ENCODE assay signal across 9 cellular contexts in the genomic region with DNA sequence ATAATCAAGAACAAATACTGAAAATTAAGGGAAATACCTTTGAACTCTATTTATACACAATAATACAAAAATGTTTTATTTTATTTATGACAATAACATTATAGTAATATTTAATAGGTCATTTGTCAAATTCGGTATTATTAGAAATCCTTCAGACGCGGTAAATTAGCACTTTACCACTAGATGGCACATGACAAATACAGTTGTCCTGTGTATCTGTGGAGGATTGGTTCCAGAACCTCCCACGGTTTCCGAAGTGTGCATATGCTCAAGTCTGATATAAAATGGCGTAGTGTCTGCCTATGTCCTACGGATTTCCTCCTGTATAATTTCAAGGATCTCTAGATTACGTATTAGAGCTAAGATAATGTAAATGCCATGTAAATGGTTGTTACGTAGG. TPM values are rescaled to one million over a fixed set of nuclear protein-coding genes. Genes with fewer than 3 reads are reported as not detected.
DNase-seq lines count a peak whose midpoint lies in the region; ATAC-seq, FAIRE-seq and TF ChIP-seq lines count a peak whose summit lies in the region.
"Had no signal": no experiment of that assay in that cellular context is flagged by ENCODE, and none has a peak within 500 bp of the region (broad histone marks: within the 10 kb centered on the region; RNA-seq: fewer than 3 reads in every experiment).

No MANE protein-coding gene starts in this region.

- no peak overlapping the region for H3K27ac Mint-ChIP-seq in H9

- no peaks in the 10 kb centered on the region for H3K27me3 ChIP-seq in H9 (ENCODE audit: insufficient read depth, low read length)
- no peaks in the 10 kb centered on the region for H3K27me3 ChIP-seq in HepG2 (ENCODE audit: control insufficient read depth in 1 of 2, insufficient read depth in 2 of 2, low read length in 2 of 2)

- H2BK15ac ChIP-seq in H9 (ENCODE audit: low read depth, low read length), result no peak overlapping the region

- no peak overlapping the region for H4K5ac ChIP-seq in H9 (ENCODE audit: insufficient read length, low read depth, low read length)

- POLR2A ChIA-PET in HepG2 (lab: Yijun Ruan, JAX), result no interaction called here

- H3K36me3 ChIP-seq in HepG2 (replicated peaks in 1 of 2; ENCODE audit: control insufficient read depth in 1 of 2, insufficient read depth in 2 of 2, low read length in 2 of 2), result no peaks in the 10 kb centered on the region

- no peak overlapping the region for H2BK12ac ChIP-seq in H9 (ENCODE audit: insufficient read length, low read depth, low read length)

- no peaks in the 10 kb centered on the region for H3K4me1 Mint-ChIP-seq in H9

- H3K4me1 ChIP-seq in H9 (ENCODE audit: insufficient read depth, low read length), result no peaks in the 10 kb centered on the region
- H3K4me1 ChIP-seq in HepG2 (ENCODE audit: insufficient read depth, low read length), result no peaks in the 10 kb centered on the region

- H3K79me1 ChIP-seq in H9 (ENCODE audit: insufficient read depth, low read depth, low read length, poor library complexity, severe bottlenecking), result no peaks in the 10 kb centered on the region

- TF ChIP-seq RAD21 in HepG2 (CRISPR knock-in tag; IDR thresholded peaks at IDR 0.05), result no peak

- no peaks in the 10 kb centered on the region for H3K23me2 ChIP-seq in H9 (ENCODE audit: insufficient read length, low read depth, low read length, poor library complexity, severe bottlenecking)

- FAIRE-seq in HepG2 (lab: Jason Lieb, UNC), result no peak

- H3K9me3 Mint-ChIP-seq in H9, result peaks cover 0 to 20% of the 10 kb centered on the region in 2 experiments; a peak in 2 of 5 replicates

- BruUV-seq in HepG2 (replicated peaks; lab: Mats Ljungman, UMichigan), result no TSS peak

- CTCF ChIA-PET in HepG2 (lab: Yijun Ruan, JAX; ENCODE audit: low intra/inter-chr PET ratio, low total read pairs), result interaction anchor here (0.7 to 1.7 kb wide), 2 partner anchors 32 to 37 kb away, joined by 3 to 6 read pairs; no protein-coding TSS in a partner anchor

- ATAC-seq in HepG2 (peak; percentile 24; the same call in 1 of the 3 replicates), GM19328 (IDR thresholded peaks at IDR 0.05; ENCODE audit: unreplicated experiment) (no peak)
- ATAC-seq: HCT116 had no signal

- no peak overlapping the region for H2BK120ac ChIP-seq in H9 (ENCODE audit: low read depth, low read length, poor library complexity, severe bottlenecking)

- no peak overlapping the region for H2AK5ac ChIP-seq in H9 (ENCODE audit: insufficient read length, low read length)

- no peak overlapping the region for H4K91ac ChIP-seq in H9 (ENCODE audit: insufficient read length, low read depth, low read length)

- H4K20me1 ChIP-seq in H9 (ENCODE audit: control insufficient read depth, insufficient read depth, insufficient read length) (no peaks in the 10 kb centered on the region), HepG2 (ENCODE audit: insufficient read depth, low read length) (no peaks in the 10 kb centered on the region)

- in situ Hi-C loops in HepG2 (cut with HindIII; ENCODE audit: extremely low pct_ligation_motif_present, low pct_unique_long_range_greater_than_20kb), result no loop called here

- H2BK5ac ChIP-seq in H9 (ENCODE audit: insufficient read length, low read length), result no peak overlapping the region

- TF ChIP-seq POLR2A in HepG2 (IDR thresholded peaks at IDR 0.05; ENCODE audit: insufficient read depth in 1 of 2, low read depth in 2 of 2, low read length in 2 of 2), result no peak

- DNase-seq in DMS53 (lab: John Stamatoyannopoulos, UW), result peak; percentile 74
- no peak for DNase-seq in H9
- peak; percentile 23 for DNase-seq in SW480 (ENCODE audit: low spot score)
- DNase-seq in HepG2 (ENCODE audit: low spot score), result no peak
- no peak for DNase-seq in 8988T
- DNase-seq in NOMO-1 treated with DMSO at 0.1 percent for 48 hours (lab: John Stamatoyannopoulos, UW; ENCODE audit: unreplicated experiment), result no peak
- DNase-seq in NCI-H1092 treated with DMSO at 0.1 percent for 48 hours (lab: John Stamatoyannopoulos, UW), result no peak

- no peak overlapping the region for H3K18ac ChIP-seq in H9 (ENCODE audit: insufficient read length, low read depth, low read length)

- H3K9me3 ChIP-seq in H9 (ENCODE audit: control insufficient read depth, low read depth, low read length) (no peaks in the 10 kb centered on the region), HepG2 (ENCODE audit: low read length) (no peaks in the 10 kb centered on the region)

- H3K27ac ChIP-seq in H9 (ENCODE audit: insufficient read length, low read depth, low read length) (no peak overlapping the region), HepG2 (ENCODE audit: extremely low read length, insufficient read depth, low read length) (no peak overlapping the region)

- no peak overlapping the region for H3K4ac ChIP-seq in H9 (ENCODE audit: low read depth, low read length)

- H3K9ac ChIP-seq in H9 (ENCODE audit: extremely low read depth, insufficient read length, low read length) (no peak overlapping the region), HepG2 (ENCODE audit: insufficient read depth, low read depth, low read length) (no peak overlapping the region)

- no peak overlapping the region for H3K56ac ChIP-seq in H9 (ENCODE audit: insufficient read length, low read depth, low read length)

- no peak overlapping the region for H4K8ac ChIP-seq in H9 (replicated peaks; ENCODE audit: insufficient read length, low read depth, low read length)

- no peak overlapping the region for H3K4me2 ChIP-seq in H9 (ENCODE audit: insufficient read depth, insufficient read length, low read length)
- no peak overlapping the region for H3K4me2 ChIP-seq in HepG2 (ENCODE audit: low read depth, low read length)

- TF ChIP-seq CTCF in H9 (conservative IDR thresholded peaks at IDR 0.05), result peak; percentile 67
- peak; percentile 27; the same call in 1 of the 2 replicates for TF ChIP-seq CTCF in HepG2 (CRISPR knock-in tag; IDR thresholded peaks at IDR 0.05)

- H3K79me2 ChIP-seq in H9 (ENCODE audit: insufficient read depth, low read length) (no peaks in the 10 kb centered on the region), HepG2 (ENCODE audit: insufficient read depth, low read length) (no peaks in the 10 kb centered on the region)

- H3K27me3 Mint-ChIP-seq in H9 (ENCODE audit: low read depth), result no peaks in the 10 kb centered on the region

- H2AFZ ChIP-seq in H9 (ENCODE audit: low read length), result no peak overlapping the region
- no peak overlapping the region for H2AFZ ChIP-seq in HepG2 (ENCODE audit: low read length)

- no peak overlapping the region for H3K14ac ChIP-seq in H9 (ENCODE audit: insufficient read depth, low read length)

- WGBS in H9 (ENCODE audit: extremely low coverage, insufficient read length, low lambda C conversion rate), result no CpG with 5 or more reads among the region's 9 CpGs
- 13% methylated on average over 9 of the region's 9 CpGs for WGBS in HepG2 (ENCODE audit: low lambda C conversion rate)

- no peak overlapping the region for H3K4me3 Mint-ChIP-seq in H9

- no peak overlapping the region for H3K23ac ChIP-seq in H9 (ENCODE audit: insufficient read length, low read depth, low read length)

- H2BK20ac ChIP-seq in H9 (ENCODE audit: low read depth, low read length, poor library complexity, severe bottlenecking), result no peak overlapping the region

- H3T11ph ChIP-seq in H9 (ENCODE audit: low read length), result no peak overlapping the region

- intact Hi-C loops in HepG2 (cut with micrococcal nuclease; ENCODE audit: unreplicated experiment), result loop anchor here (1.0 kb wide), 1 partner anchor 32 kb away; no protein-coding TSS in a partner anchor

- H3K36me3 Mint-ChIP-seq in H9 (ENCODE audit: insufficient read depth in 1 of 3, low read depth in 3 of 3), result no peaks in the 10 kb centered on the region

- TF ChIP-seq EP300 in HepG2 (IDR thresholded peaks at IDR 0.05; ENCODE audit: low read depth in 2 of 2, low read length in 2 of 2), result no peak
- TF ChIP-seq EP300 in HepG2 (CRISPR knock-in tag; IDR thresholded peaks at IDR 0.05; ENCODE audit: borderline replicate concordance), result no peak

- no peak overlapping the region for H3K4me3 ChIP-seq in HepG2 (replicated peaks in 1 of 3; ENCODE audit: insufficient read depth in 1 of 3, low read depth in 2 of 3, low read length in 3 of 3)

TF ChIP-seq in HepG2, 621 proteins besides CTCF, POLR2A, EP300 and RAD21 (continues in another document):
- TF ChIP-seq AGO2 (optimal IDR thresholded peaks at IDR 0.05; ENCODE audit: low read depth, low read length) (no peak), ZNF180 (CRISPR knock-in tag; IDR thresholded peaks at IDR 0.05; ENCODE audit: borderline replicate concordance, low read depth) (no peak), SRF (IDR thresholded peaks at IDR 0.05; ENCODE audit: low read depth, low read length) (no peak), ZFAT (CRISPR knock-in tag; conservative IDR thresholded peaks at IDR 0.05) (no peak), PAX8 (CRISPR knock-in tag; IDR thresholded peaks at IDR 0.05; ENCODE audit: borderline replicate concordance) (no peak)

RNA-seq across cellular contexts. Expression of gene LINC00632, which starts 8.1 kb away (rescaled TPM):
- total RNA-seq in H9 (2021) (42.2 and 46.3 TPM in 2 replicates), HepG2 (2016; rRNA removed; fragmentation: Illumina TruSeq; extraction: Trizol) (not detected in 2 replicates)
- total RNA-seq in HepG2 (2016; cell fraction: cytosol; rRNA removed; fragmentation: Illumina TruSeq; extraction: Trizol; ENCODE audit: low read depth), result 0.10 TPM in 1 of 2 replicates, not detected in the other
- 0.15 TPM in 1 of 2 replicates, not detected in the other for total RNA-seq in HepG2 (2016; cell fraction: insoluble cytoplasmic fraction; rRNA removed; fragmentation: Illumina TruSeq; extraction: Trizol)
- total RNA-seq in HepG2 (2016; cell fraction: membrane; rRNA removed; fragmentation: Illumina TruSeq; extraction: Trizol), result not detected in 2 replicates
- not detected in 2 replicates for total RNA-seq in HepG2 (2016; cell fraction: nucleus; rRNA removed; fragmentation: Illumina TruSeq; extraction: Trizol)
- polyA plus RNA-seq in HepG2 (2011; rRNA removed), result 0.10 and 0.13 TPM in 2 replicates
- polyA plus RNA-seq in HepG2 (2011; cell fraction: cytosol; rRNA removed), result 0.07 TPM in 1 of 2 replicates, not detected in the other
- polyA plus RNA-seq in HepG2 (2011; cell fraction: nucleus; rRNA removed), result not detected in 2 replicates
- polyA plus RNA-seq in HepG2 (2012), result not detected in 2 replicates
- not detected in 2 replicates for polyA plus RNA-seq in HepG2 (2016; cell fraction: cytosol; fragmentation: Illumina TruSeq; extraction: Trizol; ENCODE audit: low read depth)
- not detected in 2 replicates for polyA plus RNA-seq in HepG2 (2016; cell fraction: insoluble cytoplasmic fraction; fragmentation: Illumina TruSeq; extraction: Trizol; ENCODE audit: low read depth)
- not detected in 2 replicates for polyA plus RNA-seq in HepG2 (2016; cell fraction: membrane; fragmentation: Illumina TruSeq; extraction: Trizol; ENCODE audit: low read depth)
- polyA plus RNA-seq in HepG2 (2016; cell fraction: nucleus; fragmentation: Illumina TruSeq; extraction: Trizol; ENCODE audit: insufficient read depth, low read depth), result not detected in 2 replicates
- polyA minus RNA-seq in HepG2 (2011; rRNA and poly(A)+ RNA removed; ENCODE audit: low replicate concordance), result not detected in 2 replicates
- polyA minus RNA-seq in HepG2 (2011; cell fraction: cytosol; rRNA and poly(A)+ RNA removed), result not detected in 2 replicates
- polyA minus RNA-seq in HepG2 (2011; cell fraction: nucleus; rRNA and poly(A)+ RNA removed), result not detected in 2 replicates

Comparison
In these comparisons a context has a peak if more than half of its experiments do, and no peak if none do; other contexts are left out.
1. DNase-seq: peak in DMS53 (single experiment) and SW480 (single experiment); none in H9 (single experiment), HepG2 (single experiment), 8988T (single experiment), NOMO-1 treated with DMSO at 0.1 percent for 48 hours (single experiment) and NCI-H1092 treated with DMSO at 0.1 percent for 48 hours (single experiment).
2. RNA of gene LINC00632, which starts 8.1 kb away (total RNA-seq): 42.2 to 46.3 TPM in H9; 0.10 to 0.15 TPM in HepG2; every median in the first group is over 10 times any median in the second.